ENCODE assay signal across 1 cellular context in the genomic region with DNA sequence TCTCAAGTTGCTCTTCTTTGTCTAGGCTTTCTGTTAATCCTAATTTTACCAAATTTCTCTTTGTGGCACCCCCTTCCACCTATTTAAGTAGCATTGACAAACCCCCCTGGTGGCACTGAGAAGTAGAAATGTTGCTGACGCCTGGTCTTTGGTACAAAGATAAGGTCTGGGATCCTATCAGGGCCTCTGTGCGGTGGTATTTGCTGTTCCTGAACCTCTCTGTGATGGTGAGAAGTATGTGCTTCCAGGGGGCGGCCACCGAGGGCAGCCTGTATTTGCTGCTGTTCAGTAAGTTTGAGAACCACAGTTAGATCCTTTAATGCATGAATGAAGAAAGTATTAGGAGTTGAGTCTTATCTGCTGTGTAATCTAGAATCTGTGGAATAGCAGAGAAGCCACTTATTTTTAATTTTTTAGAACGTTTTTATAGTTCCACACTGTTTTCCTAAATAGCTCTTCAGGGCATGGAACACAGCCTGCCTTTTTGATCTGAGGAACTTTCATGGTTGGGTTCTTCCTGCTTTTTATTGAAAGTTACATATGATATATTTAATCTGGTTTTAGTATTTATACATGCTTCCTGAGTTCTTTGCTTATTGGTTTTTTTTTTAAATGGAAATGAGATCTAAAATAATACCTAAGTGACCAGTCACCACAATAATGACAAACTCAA.
TF ChIP-seq lines count a peak whose summit lies in the region.

No MANE protein-coding gene starts in this region.

TF ChIP-seq in WTC11, 78 proteins besides CTCF, POLR2A, EP300 and RAD21 (continued from another document):
- TF ChIP-seq ZSCAN18 (CRISPR knock-in tag; IDR thresholded peaks at IDR 0.05) (no peak), ETV6 (CRISPR knock-in tag; IDR thresholded peaks at IDR 0.05) (no peak), FOXP1 (CRISPR knock-in tag; IDR thresholded peaks at IDR 0.05; ENCODE audit: borderline replicate concordance) (no peak), CREB1 (CRISPR knock-in tag; IDR thresholded peaks at IDR 0.05) (no peak), FOXJ3 (CRISPR knock-in tag; IDR thresholded peaks at IDR 0.05; ENCODE audit: borderline replicate concordance) (no peak)
- TF ChIP-seq, protein P1, sequence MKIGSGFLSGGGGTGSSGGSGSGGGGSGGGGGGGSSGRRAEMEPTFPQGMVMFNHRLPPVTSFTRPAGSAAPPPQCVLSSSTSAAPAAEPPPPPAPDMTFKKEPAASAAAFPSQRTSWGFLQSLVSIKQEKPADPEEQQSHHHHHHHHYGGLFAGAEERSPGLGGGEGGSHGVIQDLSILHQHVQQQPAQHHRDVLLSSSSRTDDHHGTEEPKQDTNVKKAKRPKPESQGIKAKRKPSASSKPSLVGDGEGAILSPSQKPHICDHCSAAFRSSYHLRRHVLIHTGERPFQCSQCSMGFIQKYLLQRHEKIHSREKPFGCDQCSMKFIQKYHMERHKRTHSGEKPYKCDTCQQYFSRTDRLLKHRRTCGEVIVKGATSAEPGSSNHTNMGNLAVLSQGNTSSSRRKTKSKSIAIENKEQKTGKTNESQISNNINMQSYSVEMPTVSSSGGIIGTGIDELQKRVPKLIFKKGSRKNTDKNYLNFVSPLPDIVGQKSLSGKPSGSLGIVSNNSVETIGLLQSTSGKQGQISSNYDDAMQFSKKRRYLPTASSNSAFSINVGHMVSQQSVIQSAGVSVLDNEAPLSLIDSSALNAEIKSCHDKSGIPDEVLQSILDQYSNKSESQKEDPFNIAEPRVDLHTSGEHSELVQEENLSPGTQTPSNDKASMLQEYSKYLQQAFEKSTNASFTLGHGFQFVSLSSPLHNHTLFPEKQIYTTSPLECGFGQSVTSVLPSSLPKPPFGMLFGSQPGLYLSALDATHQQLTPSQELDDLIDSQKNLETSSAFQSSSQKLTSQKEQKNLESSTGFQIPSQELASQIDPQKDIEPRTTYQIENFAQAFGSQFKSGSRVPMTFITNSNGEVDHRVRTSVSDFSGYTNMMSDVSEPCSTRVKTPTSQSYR (CRISPR knock-in tag; IDR thresholded peaks at IDR 0.05) = no peak
TF ChIP-seq in WTC11: peak in this region for 0.
